In genomic region chr1:27872059-27872801, GRCh38 we compare ENCODE assay signal across 9 cellular contexts. TPM values are rescaled to one million over a fixed set of nuclear protein-coding genes. Genes with fewer than 3 reads are reported as not detected.
A peak's percentile ranks its signal among the peaks of the same experiment; 100 is the strongest.
DNase-seq lines count a peak whose midpoint lies in the region; ATAC-seq, FAIRE-seq and TF ChIP-seq lines count a peak whose summit lies in the region.
"Had no signal": no experiment of that assay in that cellular context is flagged by ENCODE, and none has a peak within 500 bp of the region (broad histone marks: within the 10 kb centered on the region; RNA-seq: fewer than 3 reads in every experiment).

TSS of gene THEMIS2 (plus strand) at chr1:27872544. CDS start at chr1:27872572, 28 bp downstream.

- H2BK20ac ChIP-seq in H1 (ENCODE audit: low read length) = no peak within 1 kb of the TSS

- H3K23ac ChIP-seq in H1 (ENCODE audit: insufficient read length) = no peak within 1 kb of the TSS

- peak; percentile 12 for DNase-seq in DMS79 treated with DMSO at 0.1 percent for 48 hours (lab: John Stamatoyannopoulos, UW)
- no peak for DNase-seq in DMS79 (lab: John Stamatoyannopoulos, UW)
- peak; percentile 7 for DNase-seq in NCI-H510A treated with DMSO at 0.1 percent for 48 hours (lab: John Stamatoyannopoulos, UW)
- DNase-seq in H1 (ENCODE audit: low read depth in 1 of 2, low spot score in 2 of 2) = peak in 1 of 2 experiments; percentile 88
- peak; percentile 59 to 65 for DNase-seq in mesothelial cell of epicardium (ENCODE audit: low spot score in 2 of 2, unreplicated experiment in 2 of 2)
- peak; percentile 50 to 59 for DNase-seq in stimulated activated CD8-positive, alpha-beta memory T cell treated with anti-CD3 and anti-CD28 coated beads, Interleukin-15, amount 100 ng/mL, for 4 hours (ENCODE audit: low read depth in 2 of 2)

- H3K36me3 Mint-ChIP-seq in mesothelial cell of epicardium = no peaks in the 10 kb centered on the region

- H4K8ac ChIP-seq in H1 (ENCODE audit: extremely low read depth, insufficient read depth, low read length) = peak within 1 kb of the TSS; percentile 87

- no peak for TF ChIP-seq EP300 in H1 (IDR thresholded peaks at IDR 0.05; ENCODE audit: borderline replicate concordance in 1 of 2, low read depth in 2 of 2, low read length in 2 of 2)

- peaks cover 9% of the 10 kb centered on the region; the same call in 1 of the 2 replicates for H3K23me2 ChIP-seq in H1 (ENCODE audit: low read depth, low read length)

- no peaks in the 10 kb centered on the region for H3K79me1 ChIP-seq in H1 (ENCODE audit: low read depth, low read length)

- TF ChIP-seq POLR2A in H1 (IDR thresholded peaks at IDR 0.05; ENCODE audit: control extremely low read depth in 1 of 2, low read depth in 2 of 2, low read length in 2 of 2) = peak in 1 of 2 experiments; percentile 24; a peak in 1 of 3 replicates

- H3K4me1 Mint-ChIP-seq in mesothelial cell of epicardium = peaks cover 7% of the 10 kb centered on the region

- no peak within 1 kb of the TSS for H2BK120ac ChIP-seq in H1 (replicated peaks; ENCODE audit: low read depth, low read length)

- FAIRE-seq in H1 (lab: Jason Lieb, UNC) = no peak
- FAIRE-seq: A204.1 had no signal

- peak within 1 kb of the TSS; percentile 90 to 94 for H3K4me2 ChIP-seq in H1 (ENCODE audit: insufficient read depth in 1 of 2, low read depth in 2 of 2, low read length in 2 of 2)

- peaks cover 0 to 6% (median 2%) of the 10 kb centered on the region in 4 experiments; a peak in 4 of 7 replicates for H3K27me3 ChIP-seq in H1 (replicated peaks in 1 of 4; ENCODE audit: control insufficient read depth in 3 of 4, extremely low read depth in 1 of 4, insufficient read depth in 3 of 4, low read length in 3 of 4)

- no peak within 1 kb of the TSS for H2BK15ac ChIP-seq in H1 (ENCODE audit: low read length)

- H3K9me3 ChIP-seq in H1 (ENCODE audit: insufficient read depth in 2 of 2, low read depth in 1 of 2, low read length in 1 of 2) = no peaks in the 10 kb centered on the region

- WGBS in H1 (ENCODE audit: extremely low coverage in 1 of 2, insufficient coverage in 1 of 2, insufficient read length in 1 of 2, insufficient replicate concordance in 2 of 2, low coverage in 1 of 2, low lambda C conversion rate in 2 of 2, missing lambda C conversion rate in 1 of 2), 2 experiments = 31% methylated on average over 16 of the region's 53 CpGs; no CpG with 5 or more reads in 1 of the 2 experiments

- no peak for TF ChIP-seq CTCF in H1 (IDR thresholded peaks at IDR 0.05; ENCODE audit: control extremely low read depth in 1 of 3, insufficient read depth in 1 of 3, low read depth in 1 of 3, low read length in 3 of 3)
- TF ChIP-seq CTCF in mesothelial cell of epicardium (IDR thresholded peaks at IDR 0.05; ENCODE audit: unreplicated experiment) = no peak

- H3K4me3 Mint-ChIP-seq in mesothelial cell of epicardium = peak within 1 kb of the TSS; percentile 63

- ATAC-seq in HG03097 (IDR thresholded peaks at IDR 0.05; ENCODE audit: low FRiP score, unreplicated experiment) = no peak

- no peak within 1 kb of the TSS for H2AK5ac ChIP-seq in H1 (ENCODE audit: low read depth, low read length)

- peak within 1 kb of the TSS; percentile 24 for H4K5ac ChIP-seq in H1 (ENCODE audit: insufficient read length, low read depth, low read length)

- H2BK5ac ChIP-seq in H1 (ENCODE audit: low read depth, low read length) = 0 out of 2 replicates have a peak within 1 kb of the TSS, but pooled peaks have one; percentile 35

- no peaks in the 10 kb centered on the region for H3K9me3 Mint-ChIP-seq in mesothelial cell of epicardium

- peaks cover 16% of the 10 kb centered on the region for H3K27me3 Mint-ChIP-seq in mesothelial cell of epicardium (ENCODE audit: low read depth)

- H3K18ac ChIP-seq in H1 (ENCODE audit: extremely low read depth, low read length) = peak within 1 kb of the TSS; percentile 83

- H3K4me1 ChIP-seq in H1 (replicated peaks in 1 of 4; ENCODE audit: control insufficient read depth in 3 of 4, insufficient read depth in 4 of 4, low read length in 3 of 4) = peaks cover 0 to 12% (median 8%) of the 10 kb centered on the region in 4 experiments; a peak in 6 of 7 replicates

- no peaks in the 10 kb centered on the region for H3K36me3 ChIP-seq in H1 (ENCODE audit: control insufficient read depth in 2 of 4, insufficient read depth in 4 of 4, low read length in 3 of 4)

- H3K27ac ChIP-seq in H1 (ENCODE audit: low read depth, low read length) = no peak within 1 kb of the TSS

- no peak for TF ChIP-seq RAD21 in H1 (IDR thresholded peaks at IDR 0.05 in 1 of 2, conservative IDR thresholded peaks at IDR 0.05 in 1 of 2; ENCODE audit: low read depth in 2 of 2, low read length in 2 of 2)

- no peak within 1 kb of the TSS for H3K14ac ChIP-seq in H1 (ENCODE audit: insufficient read length)

- H3K56ac ChIP-seq in H1 (replicated peaks; ENCODE audit: insufficient read length, low read depth, low read length) = no peak within 1 kb of the TSS

- peak within 1 kb of the TSS; percentile 98 for H2AFZ ChIP-seq in H1 (ENCODE audit: low read length)

- H4K91ac ChIP-seq in H1 (replicated peaks; ENCODE audit: insufficient read length, low read length) = no peak within 1 kb of the TSS

- peak within 1 kb of the TSS in 3 of 4 experiments; percentile 45 to 71 (median 59); a peak in 4 of 7 replicates for H3K9ac ChIP-seq in H1 (replicated peaks in 1 of 4; ENCODE audit: extremely low read depth in 1 of 4, low read depth in 3 of 4, low read length in 3 of 4)

- no peak within 1 kb of the TSS for H3K4ac ChIP-seq in H1 (replicated peaks; ENCODE audit: insufficient read length, low read depth, low read length)

- POLR2A ChIA-PET in activated CD8-positive, alpha-beta memory T cell treated with anti-CD3 and anti-CD28 coated beads for 36 hours (lab: Charles Lee) = no interaction called here
- POLR2A ChIA-PET in H1 (lab: Charles Lee; ENCODE audit: partially characterized antibody) = interaction anchor here (0.7 to 1.1 kb wide), 8 partner anchors 9 to 709 kb away, joined by 3 to 4 read pairs (median 3); partner anchors contain the start of genes EYA3 and XKR8

- H3K79me2 ChIP-seq in H1 (ENCODE audit: control insufficient read depth in 1 of 2, insufficient read depth in 2 of 2, low read length in 2 of 2) = no peaks in the 10 kb centered on the region

- H4K20me1 ChIP-seq in H1 (replicated peaks in 1 of 2; ENCODE audit: control insufficient read depth in 1 of 2, insufficient read depth in 2 of 2, low read length in 2 of 2) = no peaks in the 10 kb centered on the region

- no peak within 1 kb of the TSS for H3K27ac Mint-ChIP-seq in mesothelial cell of epicardium

- CTCF ChIA-PET in activated CD8-positive, alpha-beta memory T cell treated with anti-CD3 and anti-CD28 coated beads for 36 hours (lab: Charles Lee) = interaction anchor here (1.4 kb wide), 1 partner anchor 37 kb away, joined by 4 read pairs; no protein-coding TSS in a partner anchor
- CTCF ChIA-PET in H1 (lab: Charles Lee; ENCODE audit: partially characterized antibody) = interaction anchor here (0.8 kb wide), 1 partner anchor 14 kb away, joined by 7 read pairs; no protein-coding TSS in a partner anchor

- peak within 1 kb of the TSS; percentile 54 to 91 (median 84) for H3K4me3 ChIP-seq in H1 (ENCODE audit: extremely low read depth in 1 of 4, insufficient read depth in 2 of 4, low read depth in 3 of 4, low read length in 4 of 4)

- no peak within 1 kb of the TSS for H2BK12ac ChIP-seq in H1 (ENCODE audit: low read depth, low read length)

TF ChIP-seq in H1, 55 proteins besides CTCF, POLR2A, EP300 and RAD21 (continues in another document):
- TF ChIP-seq PHF8 (conservative IDR thresholded peaks at IDR 0.05; ENCODE audit: low read depth, low read length) (peak; percentile 78), POU5F1 (IDR thresholded peaks at IDR 0.05; ENCODE audit: low read depth, low read length) (no peak), GABPA (IDR thresholded peaks at IDR 0.05; ENCODE audit: borderline replicate concordance, insufficient read depth, low read length) (no peak), NANOG (IDR thresholded peaks at IDR 0.05; ENCODE audit: insufficient read depth, low read depth, low read length, poor library complexity, severe bottlenecking) (no peak), SP1 (IDR thresholded peaks at IDR 0.05; ENCODE audit: low read depth, low read length) (no peak), JUND (IDR thresholded peaks at IDR 0.05; ENCODE audit: low read length) (no peak), TAF1 (IDR thresholded peaks at IDR 0.05; ENCODE audit: low read depth, low read length) (peak; percentile 64), NRF1 (IDR thresholded peaks at IDR 0.05; ENCODE audit: low read depth, low read length) (no peak), CBX5 (IDR thresholded peaks at IDR 0.05; ENCODE audit: low read depth, low read length) (no peak), CREB1 (IDR thresholded peaks at IDR 0.05) (no peak), SIX5 (IDR thresholded peaks at IDR 0.05; ENCODE audit: low read depth, low read length) (no peak), SIRT6 (IDR thresholded peaks at IDR 0.05; ENCODE audit: low read length) (no peak), JUN (IDR thresholded peaks at IDR 0.05; ENCODE audit: low read depth, low read length) (no peak), POLR2AphosphoS5 (IDR thresholded peaks at IDR 0.05; ENCODE audit: low read depth, low read length) (peak; percentile 46; the same call in 1 of the 2 replicates), MAFK (IDR thresholded peaks at IDR 0.05; ENCODE audit: low read depth, low read length) (no peak)

RNA-seq across cellular contexts. Expression of gene THEMIS2, which starts in this region (rescaled TPM):
- total RNA-seq in activated CD8-positive, alpha-beta memory T cell treated with anti-CD3 and anti-CD28 coated beads for 36 hours = 10 to 100 TPM; 13.3 to 17.1 TPM
- 12.4 and 17.3 TPM in 2 replicates for total RNA-seq in H1 (2021; fragmentation: NEBNext Ultra II Directional; extraction: Animal tissue kit (Norgen Biotek cat#: 25700))
- 27.5 and 28.0 TPM in 2 replicates for polyA plus RNA-seq in H1 (2011; rRNA removed)
- polyA plus RNA-seq in H1 (2011; cell fraction: cytosol; rRNA removed) = 19.1 TPM
- 31.7 TPM for polyA plus RNA-seq in H1 (2011; cell fraction: nucleus; rRNA removed)
- 14.7 to 17.5 TPM (median 16.2 TPM) in 4 replicates for polyA plus RNA-seq in H1 (2012, experiment 1 of 2)
- polyA plus RNA-seq in H1 (2012, experiment 2 of 2) = 15.4 TPM
- 10.5 TPM for polyA plus RNA-seq in H1 (2013, experiment 1 of 2)
- 9.7 TPM for polyA plus RNA-seq in H1 (2013, experiment 2 of 2)
- polyA minus RNA-seq in H1 (2011; rRNA and poly(A)+ RNA removed) = 14.7 and 18.4 TPM in 2 replicates
- 11.0 TPM for polyA minus RNA-seq in H1 (2011; cell fraction: cytosol; rRNA and poly(A)+ RNA removed)
- polyA minus RNA-seq in H1 (2011; cell fraction: nucleus; rRNA and poly(A)+ RNA removed) = 19.5 TPM
- 0.63 to 0.97 TPM (median 0.86 TPM) in 3 replicates for total RNA-seq in mesothelial cell of epicardium

Comparison
In these comparisons a context has a peak if more than half of its experiments do, and no peak if none do; other contexts are left out.
1. Peak in DNase-seq in mesothelial cell of epicardium; RNA of the gene not detected or under 1 TPM.